1 cellular context compared by ENCODE assay signal in the genomic region with DNA sequence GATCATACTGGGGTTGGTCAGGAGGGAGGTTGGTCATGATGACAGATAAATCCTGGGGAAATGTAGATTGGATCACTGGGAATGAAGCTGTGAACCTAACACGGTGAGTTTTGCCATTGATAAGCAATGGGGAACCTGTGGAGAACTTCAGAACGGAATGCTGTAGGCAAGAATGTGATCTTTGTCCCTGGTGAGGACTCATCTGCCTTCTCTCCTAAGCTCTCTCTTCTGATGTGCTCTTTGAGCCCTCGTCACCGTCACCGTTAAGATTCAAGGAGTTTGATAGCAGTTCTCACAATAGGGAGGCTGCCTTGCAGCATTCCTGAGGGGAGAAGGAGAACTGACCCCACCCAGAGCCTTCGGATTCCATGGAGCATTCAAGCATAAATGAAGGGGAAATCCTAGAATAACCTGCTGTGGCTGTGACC.
TF ChIP-seq lines count a peak whose summit lies in the region.

No MANE protein-coding gene starts in this region.

TF ChIP-seq in Ishikawa, 13 proteins besides CTCF, POLR2A, EP300 and RAD21 (continued from another document):
- TF ChIP-seq, protein P1, sequence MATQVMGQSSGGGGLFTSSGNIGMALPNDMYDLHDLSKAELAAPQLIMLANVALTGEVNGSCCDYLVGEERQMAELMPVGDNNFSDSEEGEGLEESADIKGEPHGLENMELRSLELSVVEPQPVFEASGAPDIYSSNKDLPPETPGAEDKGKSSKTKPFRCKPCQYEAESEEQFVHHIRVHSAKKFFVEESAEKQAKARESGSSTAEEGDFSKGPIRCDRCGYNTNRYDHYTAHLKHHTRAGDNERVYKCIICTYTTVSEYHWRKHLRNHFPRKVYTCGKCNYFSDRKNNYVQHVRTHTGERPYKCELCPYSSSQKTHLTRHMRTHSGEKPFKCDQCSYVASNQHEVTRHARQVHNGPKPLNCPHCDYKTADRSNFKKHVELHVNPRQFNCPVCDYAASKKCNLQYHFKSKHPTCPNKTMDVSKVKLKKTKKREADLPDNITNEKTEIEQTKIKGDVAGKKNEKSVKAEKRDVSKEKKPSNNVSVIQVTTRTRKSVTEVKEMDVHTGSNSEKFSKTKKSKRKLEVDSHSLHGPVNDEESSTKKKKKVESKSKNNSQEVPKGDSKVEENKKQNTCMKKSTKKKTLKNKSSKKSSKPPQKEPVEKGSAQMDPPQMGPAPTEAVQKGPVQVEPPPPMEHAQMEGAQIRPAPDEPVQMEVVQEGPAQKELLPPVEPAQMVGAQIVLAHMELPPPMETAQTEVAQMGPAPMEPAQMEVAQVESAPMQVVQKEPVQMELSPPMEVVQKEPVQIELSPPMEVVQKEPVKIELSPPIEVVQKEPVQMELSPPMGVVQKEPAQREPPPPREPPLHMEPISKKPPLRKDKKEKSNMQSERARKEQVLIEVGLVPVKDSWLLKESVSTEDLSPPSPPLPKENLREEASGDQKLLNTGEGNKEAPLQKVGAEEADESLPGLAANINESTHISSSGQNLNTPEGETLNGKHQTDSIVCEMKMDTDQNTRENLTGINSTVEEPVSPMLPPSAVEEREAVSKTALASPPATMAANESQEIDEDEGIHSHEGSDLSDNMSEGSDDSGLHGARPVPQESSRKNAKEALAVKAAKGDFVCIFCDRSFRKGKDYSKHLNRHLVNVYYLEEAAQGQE (IDR thresholded peaks at IDR 0.05; ENCODE audit: low read depth) = no peak
- TF ChIP-seq CREB1 (IDR thresholded peaks at IDR 0.05; ENCODE audit: low read depth) (no peak), CEBPB (IDR thresholded peaks at IDR 0.05) (peak; percentile 68), EGR1 (IDR thresholded peaks at IDR 0.05) (no peak), MAX (IDR thresholded peaks at IDR 0.05) (peak; percentile 66)
- TF ChIP-seq, protein P2, sequence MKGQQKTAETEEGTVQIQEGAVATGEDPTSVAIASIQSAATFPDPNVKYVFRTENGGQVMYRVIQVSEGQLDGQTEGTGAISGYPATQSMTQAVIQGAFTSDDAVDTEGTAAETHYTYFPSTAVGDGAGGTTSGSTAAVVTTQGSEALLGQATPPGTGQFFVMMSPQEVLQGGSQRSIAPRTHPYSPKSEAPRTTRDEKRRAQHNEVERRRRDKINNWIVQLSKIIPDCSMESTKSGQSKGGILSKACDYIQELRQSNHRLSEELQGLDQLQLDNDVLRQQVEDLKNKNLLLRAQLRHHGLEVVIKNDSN (IDR thresholded peaks at IDR 0.05) = 0 out of 2 replicates have a peak, but pooled peaks have one; percentile 8
TF ChIP-seq in Ishikawa: peak in this region for 8.
